In genomic region chr13:46386996-46387851, GRCh38 we compare ENCODE assay signal across 8 cellular contexts. TPM values are rescaled to one million over a fixed set of nuclear protein-coding genes. Genes with fewer than 3 reads are reported as not detected.
DNase-seq lines count a peak whose midpoint lies in the region; ATAC-seq, FAIRE-seq and TF ChIP-seq lines count a peak whose summit lies in the region.

TSS of gene RUBCNL (minus strand) at chr13:46387252. CDS start at chr13:46372475, 14,777 bp downstream.

- H3K36me3 ChIP-seq in NT2/D1 (ENCODE audit: insufficient read depth, insufficient read length, low read length) (no peaks in the 10 kb centered on the region), GM12878 (ENCODE audit: control insufficient read depth in 2 of 2, insufficient read depth in 2 of 2, low read length in 1 of 2) (no peaks in the 10 kb centered on the region), smooth muscle cell (ENCODE audit: low read depth) (no peaks in the 10 kb centered on the region)

- no TSS peak for BruUV-seq in GM12878 (replicated peaks; lab: Mats Ljungman, UMichigan)

- peak; percentile 51 for TF ChIP-seq RAD21 in GM12878 (IDR thresholded peaks at IDR 0.05; ENCODE audit: insufficient read depth, low read depth, low read length)

- H3F3A ChIP-seq in smooth muscle cell (ENCODE audit: low read depth): no peaks in the 10 kb centered on the region

- H3K27me3 Mint-ChIP-seq in HFFc6 (ENCODE audit: insufficient read depth): peaks cover 23% of the 10 kb centered on the region; the same call in 1 of the 2 replicates

- SMC1A ChIA-PET in GM12878 (lab: Charles Lee; ENCODE audit: uncharacterized antibody, unreplicated experiment): interaction anchor here (0.6 to 7.9 kb wide), 7 partner anchors 10 to 385 kb away, joined by 3 to 81 read pairs (median 4); partner anchors contain the start of gene LCP1

- H3K9me3 Mint-ChIP-seq in HFFc6: no peaks in the 10 kb centered on the region

- no peak for TF ChIP-seq CTCF in HFFc6 (IDR thresholded peaks at IDR 0.05)
- TF ChIP-seq CTCF in GM12878 (IDR thresholded peaks at IDR 0.05 in 2 of 3, conservative IDR thresholded peaks at IDR 0.05 in 1 of 3; ENCODE audit: control insufficient read depth in 2 of 3, extremely low read depth in 1 of 3, insufficient read depth in 1 of 3, low read depth in 3 of 3, low read length in 3 of 3): peak; percentile 2 to 39 (median 30); a peak in 3 of 6 replicates
- no peak for TF ChIP-seq CTCF in smooth muscle cell (IDR thresholded peaks at IDR 0.05; ENCODE audit: borderline replicate concordance, insufficient read depth, poor library complexity, severe bottlenecking)

- H3K4me2 ChIP-seq in GM12878 (ENCODE audit: control insufficient read depth, insufficient read depth) (peak within 1 kb of the TSS; percentile 95), smooth muscle cell (peak within 1 kb of the TSS; percentile 99)

- H3K4me3 Mint-ChIP-seq in HFFc6: peak within 1 kb of the TSS; percentile 16; the same call in 1 of the 2 replicates

- intact Hi-C loops in GM12878 (cut with micrococcal nuclease; ENCODE audit: unreplicated experiment): loop anchor here (5.0 to 10.0 kb wide), 2 partner anchors 68 to 205 kb away; partner anchors contain the start of gene LCP1

- H3K9ac ChIP-seq in NT2/D1 (ENCODE audit: insufficient read length, low read depth) (peak within 1 kb of the TSS; percentile 61), GM12878 (ENCODE audit: control insufficient read depth, insufficient read depth, low read length) (peak within 1 kb of the TSS; percentile 87), smooth muscle cell (ENCODE audit: low read depth) (no peak within 1 kb of the TSS)

- peaks cover 6% of the 10 kb centered on the region; the same call in 1 of the 2 replicates for H3K4me1 Mint-ChIP-seq in HFFc6 (ENCODE audit: low read depth)

- peak within 1 kb of the TSS; percentile 85 for H3K27ac ChIP-seq in GM12878 (ENCODE audit: control insufficient read depth, insufficient read depth)
- no peak within 1 kb of the TSS for H3K27ac ChIP-seq in smooth muscle cell (ENCODE audit: low read depth)

- peak; percentile 56 for FAIRE-seq in GM12878 (lab: Jason Lieb, UNC)

- in situ Hi-C loops in GM12878 (cut with MboI): no loop called here

- H2AFZ ChIP-seq in GM12878 (ENCODE audit: control insufficient read depth, low read depth, low read length) (peak within 1 kb of the TSS; percentile 78), smooth muscle cell (ENCODE audit: low read depth) (peak within 1 kb of the TSS; percentile 72)

- DNase-seq in ELF-1 (ENCODE audit: low read depth, low spot score): peak; percentile 77
- no peak for DNase-seq in HFFc6
- DNase-seq in NT2/D1 (ENCODE audit: low read depth, low spot score): no peak
- no peak for DNase-seq in GM12878 (ENCODE audit: low read depth, low spot score)
- peak; percentile 74 for DNase-seq in iPS-NIHi7 (ENCODE audit: extremely low spot score)
- no peak for DNase-seq in smooth muscle cell (lab: John Stamatoyannopoulos, UW; ENCODE audit: unreplicated experiment)
- no peak for DNase-seq in NCI-H1048 (lab: John Stamatoyannopoulos, UW)

- TF ChIP-seq POLR2A in GM12878 (IDR thresholded peaks at IDR 0.05; ENCODE audit: low read depth, low read length): peak; percentile 65

- RAD21 ChIA-PET in GM12878 (lab: Charles Lee; ENCODE audit: unreplicated experiment): interaction anchor here (0.6 to 7.6 kb wide), 5 partner anchors 11 to 66 kb away, joined by 3 to 100 read pairs (median 3); no protein-coding TSS in a partner anchor

- H3K9me3 ChIP-seq in NT2/D1 (ENCODE audit: insufficient read depth, low read length) (no peaks in the 10 kb centered on the region), GM12878 (replicated peaks; ENCODE audit: control insufficient read depth, insufficient read depth, low read length) (no peaks in the 10 kb centered on the region), smooth muscle cell (replicated peaks; ENCODE audit: low read depth) (no peaks in the 10 kb centered on the region)

- H3K27ac Mint-ChIP-seq in HFFc6: no peak within 1 kb of the TSS

- no peaks in the 10 kb centered on the region for H3K4me1 ChIP-seq in NT2/D1 (ENCODE audit: insufficient read depth, insufficient read length)
- H3K4me1 ChIP-seq in GM12878 (ENCODE audit: control insufficient read depth, insufficient read depth, low read length): peaks cover 31% of the 10 kb centered on the region
- H3K4me1 ChIP-seq in smooth muscle cell (ENCODE audit: low read depth): peaks cover 10% of the 10 kb centered on the region

- H3K4me3 ChIP-seq in NT2/D1 (ENCODE audit: insufficient read length, low read depth) (peak within 1 kb of the TSS; percentile 56), GM12878 (peak within 1 kb of the TSS; percentile 86), smooth muscle cell (peak within 1 kb of the TSS; percentile 65)

- 1% methylated on average over 69 of the region's 73 CpGs for WGBS in GM12878 (ENCODE audit: insufficient coverage, insufficient replicate concordance, low lambda C conversion rate, missing lambda C conversion rate)
- WGBS in smooth muscle cell (ENCODE audit: low lambda C conversion rate): 3% methylated on average over 61 of the region's 73 CpGs

- no peak for TF ChIP-seq EP300 in GM12878 (IDR thresholded peaks at IDR 0.05; ENCODE audit: borderline replicate concordance in 1 of 2, control insufficient read depth in 1 of 2, low read depth in 2 of 2, low read length in 2 of 2)

- no peaks in the 10 kb centered on the region for H3K36me3 Mint-ChIP-seq in HFFc6 (ENCODE audit: low read depth)

- CTCF ChIA-PET in GM12878 (lab: Yijun Ruan, JAX): interaction anchor here (0.6 to 5.1 kb wide), 6 partner anchors 9 to 974 kb away, joined by 3 to 47 read pairs (median 4); no protein-coding TSS in a partner anchor

- ATAC-seq in GM12878 (peak; percentile 47), GM21447 (IDR thresholded peaks at IDR 0.05; ENCODE audit: unreplicated experiment) (no peak)

- H3K79me2 ChIP-seq in GM12878 (ENCODE audit: control insufficient read depth, insufficient read depth, low read length) (peaks cover 69% of the 10 kb centered on the region), smooth muscle cell (ENCODE audit: low read depth) (no peaks in the 10 kb centered on the region)

- peaks cover 56% of the 10 kb centered on the region for H3K27me3 ChIP-seq in NT2/D1 (ENCODE audit: insufficient read depth, insufficient read length)
- no peaks in the 10 kb centered on the region for H3K27me3 ChIP-seq in GM12878 (replicated peaks in 1 of 2; ENCODE audit: control insufficient read depth in 2 of 2, insufficient read depth in 2 of 2, low read length in 1 of 2)
- peaks cover 56% of the 10 kb centered on the region for H3K27me3 ChIP-seq in smooth muscle cell (ENCODE audit: low read depth)

- H4K20me1 ChIP-seq in GM12878 (ENCODE audit: control insufficient read depth, insufficient read depth): no peaks in the 10 kb centered on the region
- no peaks in the 10 kb centered on the region for H4K20me1 ChIP-seq in smooth muscle cell (ENCODE audit: low read depth)

- POLR2A ChIA-PET in GM12878 (lab: Charles Lee): interaction anchor here (0.6 to 2.9 kb wide), 6 partner anchors 10 to 914 kb away, joined by 3 to 12 read pairs (median 4); no protein-coding TSS in a partner anchor

TF ChIP-seq in GM12878, 131 proteins besides CTCF, POLR2A, EP300 and RAD21 (continues in another document):
- no peak for TF ChIP-seq ZBTB11 (CRISPR knock-in tag; IDR thresholded peaks at IDR 0.05)
- TF ChIP-seq NFIC (IDR thresholded peaks at IDR 0.05; ENCODE audit: low read depth, low read length): no peak

RNA-seq across cellular contexts. Expression of gene RUBCNL, which starts in this region (rescaled TPM):
- total RNA-seq in HFFc6 (2021; fragmentation: NEBNext Ultra II Directional; extraction: Animal tissue kit (Norgen Biotek cat#: 25700)): not detected
- 61.1 and 62.6 TPM in 2 replicates for total RNA-seq in GM12878 (2013; cell fraction: nucleolus; rRNA removed)
- total RNA-seq in GM12878 (2014; rRNA removed) (49.5 and 51.9 TPM in 2 replicates), GM12878 (2014; rRNA removed; fragmentation: Illumina TruSeq; extraction: Trizol) (37.2 and 38.6 TPM in 2 replicates), GM12878 (2021) (39.2 and 41.8 TPM in 2 replicates), smooth muscle cell (0.18 and 0.49 TPM in 2 replicates)
- 43.1 TPM for polyA plus RNA-seq in GM12878 (2011; ENCODE audit: low read depth)
- polyA plus RNA-seq in GM12878 (2011; rRNA removed) (0.48 and 0.71 TPM in 2 replicates), GM12878 (2014; fragmentation: Illumina TruSeq; extraction: Trizol) (39.2 and 43.0 TPM in 2 replicates), GM12878 (2014; fragmentation: Nextera tagmentation; extraction: Ambion mirVana) (10 to 100 TPM; 21.4 to 28.5 TPM), GM12878 (2014; rRNA removed) (33.2 and 36.3 TPM in 2 replicates), GM12878 (2016; fragmentation: Nextera tagmentation; extraction: Ambion mirVana) (10 to 100 TPM; 42.4 to 45.0 TPM), smooth muscle cell (0.40 TPM in 1 of 2 replicates, not detected in the other)
- 0.58 and 0.92 TPM in 2 replicates for polyA plus RNA-seq in GM12878 (2011; cell fraction: cytosol; rRNA removed)
- polyA plus RNA-seq in GM12878 (2011; cell fraction: nucleus; rRNA removed): 2.0 and 2.3 TPM in 2 replicates
- 48.4 and 49.8 TPM in 2 replicates for polyA plus RNA-seq in GM12878 (2012)
- polyA minus RNA-seq in GM12878 (2011; rRNA and poly(A)+ RNA removed): 2.2 and 2.3 TPM in 2 replicates
- polyA minus RNA-seq in GM12878 (2011; cell fraction: cytosol; rRNA and poly(A)+ RNA removed): 0.52 and 0.67 TPM in 2 replicates
- polyA minus RNA-seq in GM12878 (2011; cell fraction: nucleus; rRNA and poly(A)+ RNA removed): 0.48 and 1.5 TPM in 2 replicates

Comparison
In these comparisons a context has a peak if more than half of its experiments do, and no peak if none do; other contexts are left out.
1. RNA of gene RUBCNL (total RNA-seq): 37.2 to 62.6 TPM in GM12878; 0.18 to 0.49 TPM in smooth muscle cell and not detected in HFFc6; every median in the first group is over 10 times any median in the second.
2. DNase-seq: peak in ELF-1 (single experiment) and iPS-NIHi7 (single experiment); none in HFFc6 (single experiment), NT2/D1 (single experiment), GM12878 (single experiment), smooth muscle cell (single experiment) and NCI-H1048 (single experiment).
3. CTCF ChIP-seq: peak in GM12878 (3 of 3); none in HFFc6 (single experiment) and smooth muscle cell (single experiment).
4. Peak in every context shown above with its lines, with median percentiles within 50 percentile points of each other: H3K4me3 ChIP-seq.